24 cellular contexts compared by ENCODE assay signal in the genomic region with DNA sequence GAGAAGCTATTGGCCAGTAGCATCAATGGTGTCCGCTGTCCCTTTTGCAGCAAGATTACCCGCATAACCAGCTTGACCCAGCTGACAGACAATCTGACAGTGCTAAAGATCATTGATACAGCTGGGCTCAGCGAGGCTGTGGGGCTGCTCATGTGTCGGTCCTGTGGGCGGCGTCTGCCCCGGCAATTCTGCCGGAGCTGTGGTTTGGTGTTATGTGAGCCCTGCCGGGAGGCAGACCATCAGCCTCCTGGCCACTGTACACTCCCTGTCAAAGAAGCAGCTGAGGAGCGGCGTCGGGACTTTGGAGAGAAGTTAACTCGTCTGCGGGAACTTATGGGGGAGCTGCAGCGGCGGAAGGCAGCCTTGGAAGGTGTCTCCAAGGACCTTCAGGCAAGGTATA.
"Had no signal": no experiment of that assay in that cellular context is flagged by ENCODE, and none has a peak within 500 bp of the region (broad histone marks: within the 10 kb centered on the region; RNA-seq: fewer than 3 reads in every experiment).

No MANE protein-coding gene starts in this region.

- DNase-seq: activated CD4-positive, alpha-beta T cell treated with anti-CD3 and anti-CD28 coated beads for 36 hours; activated CD4-positive, CD25-positive, alpha-beta regulatory T cell; activated CD8-positive, alpha-beta memory T cell treated with anti-CD3 and anti-CD28 coated beads, Interleukin-2, amount 10 ng/mL, durations not matched to agents 7 days and 5 days; activated CD8-positive, alpha-beta T cell treated with anti-CD3 and anti-CD28 coated beads, Interleukin-2, amount 10 ng/mL, durations not matched to agents 7 days and 5 days; activated effector memory CD4-positive, alpha-beta T cell treated with Interleukin-2 at 50 U/mL for 16 hours; activated naive CD4-positive, alpha-beta T cell treated with Interleukin-2 at 50 U/mL for 16 hours; activated T-cell treated with anti-CD3 and anti-CD28 coated beads, Interleukin-2, amount 50 U/mL, for 48 hours; aorta; cerebellar nuclear complex; dorsolateral prefrontal cortex; effector memory CD4-positive, alpha-beta T cell; erythroblast; heart left ventricle; immature natural killer cell; mucosa of descending colon; ovary; stimulated activated naive CD4-positive, alpha-beta T cell; T-helper 1 cell had no signal

- H3K9me3 ChIP-seq: gastroesophageal sphincter, left lung, mucosa of descending colon, ovary, prostate gland had no signal

- H3K4me3 ChIP-seq: cardiac muscle cell, coronary artery, gastroesophageal sphincter, heart left ventricle, left lung, mucosa of descending colon, ovary, prostate gland, tibial nerve had no signal

- H3K4me1 ChIP-seq: prostate gland had no signal

- ATAC-seq: activated CD4-positive, alpha-beta T cell treated with anti-CD3 and anti-CD28 coated beads for 36 hours; activated CD8-positive, alpha-beta memory T cell treated with anti-CD3 and anti-CD28 coated beads, Interleukin-2, amount 10 ng/mL, durations not matched to agents 7 days and 5 days; activated CD8-positive, alpha-beta T cell treated with anti-CD3 and anti-CD28 coated beads, Interleukin-2, amount 10 ng/mL, durations not matched to agents 7 days and 5 days; heart left ventricle; left lung; mucosa of descending colon had no signal

- H3K27ac ChIP-seq: cardiac muscle cell, coronary artery, gastroesophageal sphincter, heart left ventricle, left lung, ovary, prostate gland, tibial nerve had no signal

- H3K27me3 ChIP-seq: cardiac muscle cell, dorsolateral prefrontal cortex, gastroesophageal sphincter, heart left ventricle, left lung, ovary, tibial nerve had no signal
